In genomic region chr2:237530472-237531433, GRCh38 we compare ENCODE assay signal across 20 cellular contexts. TPM values are rescaled to one million over a fixed set of nuclear protein-coding genes. Genes with fewer than 3 reads are reported as not detected.
DNase-seq lines count a peak whose midpoint lies in the region; ATAC-seq, FAIRE-seq and TF ChIP-seq lines count a peak whose summit lies in the region.
"Had no signal": no experiment of that assay in that cellular context is flagged by ENCODE, and none has a peak within 500 bp of the region (broad histone marks: within the 10 kb centered on the region; RNA-seq: fewer than 3 reads in every experiment).

No MANE protein-coding gene starts in this region.

- H3K9me3 ChIP-seq in kidney (ENCODE audit: control insufficient read depth in 1 of 2, low read length in 2 of 2): no peaks in the 10 kb centered on the region
- H3K9me3 ChIP-seq: esophagus squamous epithelium, stomach had no signal

- intact Hi-C loops in kidney (cut with DNase I): no loop called here

- no peak overlapping the region for H3K4me3 ChIP-seq in kidney (ENCODE audit: low read length in 2 of 2)
- H3K4me3 ChIP-seq: esophagus squamous epithelium, stomach had no signal

- H3K9ac ChIP-seq in kidney (ENCODE audit: low read length in 2 of 2): no peak overlapping the region

- H3K36me3 ChIP-seq in kidney (ENCODE audit: control insufficient read depth in 1 of 2, insufficient read depth in 2 of 2, low read length in 2 of 2): no peaks in the 10 kb centered on the region
- H3K36me3 ChIP-seq: esophagus squamous epithelium had no signal

- no peak for TF ChIP-seq CTCF in kidney (IDR thresholded peaks at IDR 0.05; ENCODE audit: borderline replicate concordance, extremely low read depth, insufficient read depth)

- no peak overlapping the region for H3K27ac ChIP-seq in kidney (ENCODE audit: low read depth in 2 of 2, low read length in 2 of 2)
- H3K27ac ChIP-seq: RWPE1, stomach had no signal

- FAIRE-seq in kidney (lab: Jason Lieb, UNC): no peak

- no peaks in the 10 kb centered on the region for H3K4me1 ChIP-seq in kidney (ENCODE audit: control insufficient read depth in 1 of 2, insufficient read depth in 1 of 2, low read depth in 1 of 2, low read length in 2 of 2)
- H3K4me1 ChIP-seq: esophagus squamous epithelium had no signal

- peak; percentile 13 for DNase-seq in globus pallidus (ENCODE audit: low spot score)
- DNase-seq in DMS114 treated with DMSO at 0.1 percent for 48 hours (lab: John Stamatoyannopoulos, UW; ENCODE audit: unreplicated experiment): no peak
- DNase-seq in iPS-NIHi11 (ENCODE audit: low spot score): no peak
- no peak for DNase-seq in kidney
- DNase-seq: activated CD4-positive, alpha-beta T cell treated with anti-CD3 and anti-CD28 coated beads for 36 hours; activated T-cell treated with anti-CD3 and anti-CD28 coated beads, Interleukin-2, amount 50 U/mL, for 4 hours; AML-193; DMS53; esophagus squamous epithelium; NCI-H1105; NCI-H510A treated with DMSO at 0.1 percent for 48 hours; stomach had no signal

- ATAC-seq in GM19023 (IDR thresholded peaks at IDR 0.05; ENCODE audit: unreplicated experiment) (peak; percentile 61), GM21529 (IDR thresholded peaks at IDR 0.05; ENCODE audit: unreplicated experiment) (peak; percentile 64), HG03139 (IDR thresholded peaks at IDR 0.05; ENCODE audit: unreplicated experiment) (peak; percentile 40), HG02759 (IDR thresholded peaks at IDR 0.05; ENCODE audit: unreplicated experiment) (no peak)
- ATAC-seq: activated CD4-positive, alpha-beta T cell treated with anti-CD3 and anti-CD28 coated beads for 36 hours; activated T-cell treated with anti-CD3 and anti-CD28 coated beads, Interleukin-2, amount 50 U/mL, for 4 hours; sciatic nerve had no signal

RNA-seq across cellular contexts. Expression of gene PRLH, which starts 35.6 kb away (rescaled TPM):
- total RNA-seq in kidney: not detected
- not detected for polyA plus RNA-seq in kidney (ENCODE audit: insufficient read depth, low read depth, low replicate concordance)
- total RNA-seq: activated CD4-positive, alpha-beta T cell treated with anti-CD3 and anti-CD28 coated beads for 36 hours; activated T-cell treated with anti-CD3 and anti-CD28 coated beads, Interleukin-2, amount 50 U/mL, for 4 hours; esophagus squamous epithelium; lower leg skin; sciatic nerve; stomach had no signal
- polyA plus RNA-seq: neural cell, stomach had no signal

RNA-seq across cellular contexts. Expression of gene MLPH, which starts 43.7 kb away (rescaled TPM):
- total RNA-seq in kidney: 9.6 TPM
- 4.6 TPM for polyA plus RNA-seq in kidney (ENCODE audit: insufficient read depth, low read depth, low replicate concordance)
- polyA plus RNA-seq: neural cell had no signal

RNA-seq across cellular contexts. Expression of gene RAB17, which starts 59.8 kb away (rescaled TPM):
- 59.1 TPM for total RNA-seq in kidney
- 151 TPM for polyA plus RNA-seq in kidney (ENCODE audit: insufficient read depth, low read depth, low replicate concordance)
- polyA plus RNA-seq: neural cell had no signal
